In genomic region chr6:127458817-127459216, GRCh38 we compare ENCODE assay signal across 9 cellular contexts. TPM values are rescaled to one million over a fixed set of nuclear protein-coding genes. Genes with fewer than 3 reads are reported as not detected.
A peak's percentile ranks its signal among the peaks of the same experiment; 100 is the strongest.
DNase-seq lines count a peak whose midpoint lies in the region; ATAC-seq and TF ChIP-seq lines count a peak whose summit lies in the region.
"Had no signal": no experiment of that assay in that cellular context is flagged by ENCODE, and none has a peak within 500 bp of the region (broad histone marks: within the 10 kb centered on the region; RNA-seq: fewer than 3 reads in every experiment).

No MANE protein-coding gene starts in this region.

- H3K27me3 Mint-ChIP-seq in activated T-helper 1 cell treated with anti-CD3 and anti-CD28 coated beads, Interleukin-12 subunit alpha, Interleukin-12 subunit beta, Interleukin-2, Interleukin-4 antibody, amounts not matched to agents 30 ng/mL and 10 ng/mL and 1 ng/mL, durations not matched to agents 14 hours and 24 hours and 36 hours (ENCODE audit: insufficient read depth) = no peaks in the 10 kb centered on the region

- H3K9me3 Mint-ChIP-seq in activated T-helper 1 cell treated with anti-CD3 and anti-CD28 coated beads, Interleukin-12 subunit alpha, Interleukin-12 subunit beta, Interleukin-2, Interleukin-4 antibody, amounts not matched to agents 30 ng/mL and 10 ng/mL and 1 ng/mL, durations not matched to agents 14 hours and 24 hours and 36 hours = no peaks in the 10 kb centered on the region

- no peak for TF ChIP-seq POLR2A in uterus (IDR thresholded peaks at IDR 0.05)

- H3K4me3 ChIP-seq in epithelial cell of esophagus (ENCODE audit: low read length) = no peak overlapping the region
- H3K4me3 ChIP-seq in uterus = peak overlapping the region in 1 of 2 donors; percentile 41
- H3K4me3 ChIP-seq: A549 had no signal

- no peaks in the 10 kb centered on the region for H3K36me3 ChIP-seq in uterus

- no peak overlapping the region for H3K27ac Mint-ChIP-seq in activated T-helper 1 cell treated with anti-CD3 and anti-CD28 coated beads, Interleukin-12 subunit alpha, Interleukin-12 subunit beta, Interleukin-2, Interleukin-4 antibody, amounts not matched to agents 30 ng/mL and 10 ng/mL and 1 ng/mL, durations not matched to agents 14 hours and 24 hours and 36 hours

- peaks cover 2 to 5% of the 10 kb centered on the region in 2 donors for H3K4me1 ChIP-seq in uterus

- H3K9me3 ChIP-seq in uterus = no peaks in the 10 kb centered on the region
- H3K9me3 ChIP-seq: A549 had no signal

- H3K36me3 Mint-ChIP-seq in activated T-helper 1 cell treated with anti-CD3 and anti-CD28 coated beads, Interleukin-12 subunit alpha, Interleukin-12 subunit beta, Interleukin-2, Interleukin-4 antibody, amounts not matched to agents 30 ng/mL and 10 ng/mL and 1 ng/mL, durations not matched to agents 14 hours and 24 hours and 36 hours (ENCODE audit: low read depth) = peaks cover 2% of the 10 kb centered on the region

- no peak overlapping the region for H3K4me3 Mint-ChIP-seq in activated T-helper 1 cell treated with anti-CD3 and anti-CD28 coated beads, Interleukin-12 subunit alpha, Interleukin-12 subunit beta, Interleukin-2, Interleukin-4 antibody, amounts not matched to agents 30 ng/mL and 10 ng/mL and 1 ng/mL, durations not matched to agents 14 hours and 24 hours and 36 hours

- intact Hi-C loops in uterus (cut with DNase I; ENCODE audit: low total_unique reads) = no loop called here
- intact Hi-C loops in activated T-helper 1 cell treated with anti-CD3 and anti-CD28 coated beads, Interleukin-12 subunit alpha, Interleukin-12 subunit beta, Interleukin-2, Interleukin-4 antibody, amounts not matched to agents 30 ng/mL and 10 ng/mL and 1 ng/mL, durations not matched to agents 14 hours and 24 hours and 36 hours (cut with micrococcal nuclease) = no loop called here

- H3K27ac ChIP-seq in uterus = peak overlapping the region; percentile 79 to 82
- H3K27ac ChIP-seq: A549 had no signal

- TF ChIP-seq CTCF in epithelial cell of esophagus (IDR thresholded peaks at IDR 0.05; ENCODE audit: insufficient read depth, low read depth, low read length, missing control alignments) (no peak), uterus (IDR thresholded peaks at IDR 0.05) (no peak)

- no peaks in the 10 kb centered on the region for H3K27me3 ChIP-seq in uterus

- DNase-seq in NCI-H748 (lab: John Stamatoyannopoulos, UW; ENCODE audit: unreplicated experiment) (peak; percentile 22), NCI-H748 treated with DMSO at 0.1 percent for 48 hours (lab: John Stamatoyannopoulos, UW) (no peak), epithelial cell of esophagus (ENCODE audit: low read depth) (peak; percentile 14), mucosa of gallbladder (ENCODE audit: low spot score) (peak; percentile 34), uterus (peak; percentile 42 to 64), OCI-M1 (lab: John Stamatoyannopoulos, UW) (no peak)
- no peak for DNase-seq in activated T-helper 1 cell treated with anti-CD3 and anti-CD28 coated beads, Interleukin-12 subunit alpha, Interleukin-12 subunit beta, Interleukin-2, Interleukin-4 antibody, amounts not matched to agents 30 ng/mL and 10 ng/mL and 1 ng/mL, durations not matched to agents 14 hours and 24 hours and 36 hours (ENCODE audit: low spot score)

- ATAC-seq in HG03571 (IDR thresholded peaks at IDR 0.05; ENCODE audit: unreplicated experiment) = no peak
- ATAC-seq: A549 had no signal

- H3K4me1 Mint-ChIP-seq in activated T-helper 1 cell treated with anti-CD3 and anti-CD28 coated beads, Interleukin-12 subunit alpha, Interleukin-12 subunit beta, Interleukin-2, Interleukin-4 antibody, amounts not matched to agents 30 ng/mL and 10 ng/mL and 1 ng/mL, durations not matched to agents 14 hours and 24 hours and 36 hours (ENCODE audit: low read depth) = peaks cover 13% of the 10 kb centered on the region

RNA-seq across cellular contexts. Expression of gene KIAA0408, which starts 0.4 kb away (rescaled TPM):
- total RNA-seq in mucosa of gallbladder = 6.8 TPM
- 10 to 100 TPM in 1 of 4 donors, 1 to 10 TPM in 3; 2.3 to 31.2 (median 5.7) TPM for total RNA-seq in uterus
- total RNA-seq in activated T-helper 1 cell treated with anti-CD3 and anti-CD28 coated beads, Interleukin-12 subunit alpha, Interleukin-12 subunit beta, Interleukin-2, Interleukin-4 antibody, amounts not matched to agents 30 ng/mL and 10 ng/mL and 1 ng/mL, durations not matched to agents 14 hours and 24 hours and 36 hours = 14.7 and 16.9 TPM in 2 replicates

Comparison
In these comparisons a context has a peak if more than half of its experiments do, and no peak if none do; other contexts are left out.
1. DNase-seq: peak in NCI-H748 (single experiment), epithelial cell of esophagus (single experiment), mucosa of gallbladder (single experiment) and uterus (2 of 2); none in NCI-H748 treated with DMSO at 0.1 percent for 48 hours (single experiment), OCI-M1 (single experiment) and activated T-helper 1 cell treated with anti-CD3 and anti-CD28 coated beads, Interleukin-12 subunit alpha, Interleukin-12 subunit beta, Interleukin-2, Interleukin-4 antibody, amounts not matched to agents 30 ng/mL and 10 ng/mL and 1 ng/mL, durations not matched to agents 14 hours and 24 hours and 36 hours (single experiment).